Comparison of ENCODE assay signal across 31 cellular contexts in the genomic region with DNA sequence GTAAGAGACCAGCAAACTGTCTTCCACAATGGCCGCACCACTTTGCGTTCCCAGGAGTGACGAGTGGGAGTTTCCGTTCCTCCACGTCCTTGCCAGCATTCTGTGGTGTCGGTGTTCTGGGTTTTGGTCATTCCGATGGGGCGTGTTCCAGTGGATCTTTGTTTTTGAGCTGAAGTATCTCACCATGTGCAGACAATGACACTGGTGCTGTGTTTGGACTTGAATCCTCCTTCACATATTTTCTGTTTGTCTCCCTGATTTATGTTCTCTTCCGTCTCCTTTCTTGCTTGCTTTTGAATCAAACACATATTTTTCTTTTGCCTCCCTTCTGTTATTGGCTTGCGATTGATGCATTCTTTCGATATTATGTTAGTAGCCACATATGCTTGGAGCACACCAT.
"Had no signal": no experiment of that assay in that cellular context is flagged by ENCODE, and none has a peak within 500 bp of the region (broad histone marks: within the 10 kb centered on the region; RNA-seq: fewer than 3 reads in every experiment).

No MANE protein-coding gene starts in this region.

- H3K9me3 ChIP-seq: adrenal gland, body of pancreas, gastroesophageal sphincter, heart right ventricle had no signal

- H3K4me3 ChIP-seq: adrenal gland, body of pancreas, cardiac muscle cell, coronary artery, dorsolateral prefrontal cortex, gastroesophageal sphincter, heart right ventricle had no signal

- H3K27me3 ChIP-seq: body of pancreas, cardiac muscle cell had no signal

- H3K36me3 ChIP-seq: adrenal gland, cardiac muscle cell, heart right ventricle, WERI-Rb-1 had no signal

- DNase-seq: activated B cell treated with CpG ODN at 0.5 μM for 24 hours; activated CD4-positive, alpha-beta T cell treated with anti-CD3 and anti-CD28 coated beads for 48 hours; activated CD4-positive, alpha-beta T cell treated with anti-CD3 and anti-CD28 coated beads, Interleukin-2, amount 50 U/mL, for 1 hour; activated CD4-positive, alpha-beta T cell treated with anti-CD3 and anti-CD28 coated beads, Interleukin-2, amount 50 U/mL, for 48 hours; activated CD8-positive, alpha-beta memory T cell treated with anti-CD3 and anti-CD28 coated beads, Interleukin-2, amount 10 ng/mL, durations not matched to agents 7 days and 5 days; activated CD8-positive, alpha-beta memory T cell treated with anti-CD3 and anti-CD28 coated beads, Interleukin-2, amount 50 U/mL, for 4 hours; activated CD8-positive, alpha-beta T cell treated with anti-CD3 and anti-CD28 coated beads, Interleukin-2, amount 10 ng/mL, durations not matched to agents 7 days and 5 days; activated effector memory CD4-positive, alpha-beta T cell treated with anti-CD3 and anti-CD28 coated beads, Interleukin-2, amount 50 U/mL, for 16 hours; activated naive CD4-positive, alpha-beta T cell treated with anti-CD3 and anti-CD28 coated beads for 36 hours; activated naive CD8-positive, alpha-beta T cell treated with anti-CD3 and anti-CD28 coated beads for 36 hours; activated naive CD8-positive, alpha-beta T cell treated with anti-CD3 and anti-CD28 coated beads, Interleukin-2, amount 50 U/mL, for 24 hours; activated T-cell treated with anti-CD3 and anti-CD28 coated beads, Interleukin-2, amount 50 U/mL, for 1 hour; activated T-cell treated with anti-CD3 and anti-CD28 coated beads, Interleukin-2, amount 50 U/mL, for 48 hours; adrenal gland; amygdala; aorta; body of pancreas; dorsolateral prefrontal cortex; effector memory CD4-positive, alpha-beta T cell; endodermal cell; erythroblast; foreskin melanocyte; heart right ventricle; T-helper 1 cell; T-helper 17 cell; T1000; WERI-Rb-1 had no signal

- H3K27ac ChIP-seq: adrenal gland, body of pancreas, cardiac muscle cell, coronary artery, dorsolateral prefrontal cortex, gastroesophageal sphincter, heart right ventricle, WERI-Rb-1 had no signal

- ATAC-seq: activated CD4-positive, CD25-positive, alpha-beta regulatory T cell treated with anti-CD3 and anti-CD28 coated beads, Interleukin-2, amount 50 U/mL, for 24 hours; activated CD8-positive, alpha-beta memory T cell treated with anti-CD3 and anti-CD28 coated beads, Interleukin-2, amount 10 ng/mL, durations not matched to agents 7 days and 5 days; activated CD8-positive, alpha-beta T cell treated with anti-CD3 and anti-CD28 coated beads, Interleukin-2, amount 10 ng/mL, durations not matched to agents 7 days and 5 days; activated naive CD8-positive, alpha-beta T cell treated with anti-CD3 and anti-CD28 coated beads, Interleukin-2, amount 50 U/mL, for 24 hours; body of pancreas; gastroesophageal sphincter; heart right ventricle; T-helper 17 cell had no signal

- H3K4me1 ChIP-seq: adrenal gland, body of pancreas had no signal
